In genomic region chr4:127151941-127152340, GRCh38 we compare ENCODE assay signal across 23 cellular contexts.
"Had no signal": no experiment of that assay in that cellular context is flagged by ENCODE, and none has a peak within 500 bp of the region (broad histone marks: within the 10 kb centered on the region; RNA-seq: fewer than 3 reads in every experiment).

No MANE protein-coding gene starts in this region.

- DNase-seq: dermis blood vessel endothelial cell; dorsolateral prefrontal cortex; effector CD4-positive, alpha-beta T cell; effector memory CD4-positive, alpha-beta T cell; foreskin keratinocyte; head of caudate nucleus; heart right ventricle; hippocampal formation; left cardiac atrium; left lung; left ventricle myocardium superior; lower lobe of right lung; mesendoderm; midbrain; naive B cell had no signal

- H3K4me3 Mint-ChIP-seq: naive B cell had no signal

- H3K27ac ChIP-seq: coronary artery, dorsolateral prefrontal cortex, esophagus muscularis mucosa, foreskin keratinocyte, gastroesophageal sphincter, heart right ventricle, left lung, lower lobe of right lung had no signal

- H3K36me3 ChIP-seq: esophagus muscularis mucosa, gastroesophageal sphincter, heart right ventricle, left lung, lower lobe of right lung had no signal

- H3K27ac Mint-ChIP-seq: naive B cell had no signal

- H3K36me3 Mint-ChIP-seq: naive B cell had no signal

- H3K4me1 ChIP-seq: esophagus muscularis mucosa, foreskin keratinocyte, gastroesophageal sphincter, heart right ventricle, left lung, lower lobe of right lung had no signal

- FAIRE-seq: colon, endothelial cell of umbilical vein, frontal cortex, islet of Langerhans, keratinocyte had no signal

- H3K4me3 ChIP-seq: coronary artery, dorsolateral prefrontal cortex, esophagus muscularis mucosa, gastroesophageal sphincter, heart right ventricle, left lung, lower lobe of right lung had no signal

- H3K9me3 ChIP-seq: esophagus muscularis mucosa, left lung, lower lobe of right lung had no signal

- H3K27me3 ChIP-seq: esophagus muscularis mucosa, foreskin keratinocyte, gastroesophageal sphincter, heart right ventricle, left lung had no signal

- H3K4me1 Mint-ChIP-seq: naive B cell had no signal

- H3K27me3 Mint-ChIP-seq: naive B cell had no signal
